29 cellular contexts compared by ENCODE assay signal in genomic region chr15:99957642-99958013, GRCh38.
"Had no signal": no experiment of that assay in that cellular context is flagged by ENCODE, and none has a peak within 500 bp of the region (broad histone marks: within the 10 kb centered on the region; RNA-seq: fewer than 3 reads in every experiment).

No MANE protein-coding gene starts in this region.

- H3K4me3 Mint-ChIP-seq: activated B cell treated with CpG ODN at 0.5 μM for 24 hours; activated CD4-positive, alpha-beta memory T cell treated with anti-CD3 and anti-CD28 coated beads for 36 hours; activated CD4-positive, alpha-beta T cell treated with anti-CD3 and anti-CD28 coated beads, Interleukin-2, amount 10 ng/mL, durations not matched to agents 7 days and 5 days; activated CD8-positive, alpha-beta T cell treated with anti-CD3 and anti-CD28 coated beads for 36 hours; activated naive CD4-positive, alpha-beta T cell treated with anti-CD3 and anti-CD28 coated beads for 36 hours; activated naive CD8-positive, alpha-beta T cell; activated naive CD8-positive, alpha-beta T cell treated with anti-CD3 and anti-CD28 coated beads, Interleukin-2, amount 10 ng/mL, durations not matched to agents 7 days and 5 days; activated naive CD8-positive, alpha-beta T cell treated with anti-CD3 and anti-CD28 coated beads, Interleukin-2, amount 50 U/mL, for 24 hours; activated T-cell treated with anti-CD3 and anti-CD28 coated beads, Interleukin-2, amount 50 U/mL, for 24 hours; activated T-helper 1 cell treated with anti-CD3 and anti-CD28 coated beads, Interleukin-12 subunit alpha, Interleukin-12 subunit beta, Interleukin-2, Interleukin-4 antibody, amounts not matched to agents 30 ng/mL and 10 ng/mL and 1 ng/mL, durations not matched to agents 14 hours and 24 hours and 36 hours; brain; central memory CD8-positive, alpha-beta T cell; T-helper 1 cell treated with Interleukin-12 subunit alpha and Interleukin-12 subunit beta and Interleukin-4 antibody, amounts not matched to agents 30 μg/mL and 1 μg/mL, for 36 hours; T-helper 2 cell treated with Interferon-gamma antibody and Interleukin-4, amounts not matched to agents 5 μg/mL and 100 μg/mL, for 36 hours had no signal

- H3K9me3 Mint-ChIP-seq: activated CD4-positive, alpha-beta memory T cell treated with anti-CD3 and anti-CD28 coated beads for 36 hours; activated CD4-positive, alpha-beta T cell treated with anti-CD3 and anti-CD28 coated beads, Interleukin-2, amount 10 ng/mL, durations not matched to agents 7 days and 5 days; activated CD8-positive, alpha-beta T cell treated with anti-CD3 and anti-CD28 coated beads for 36 hours; activated naive CD4-positive, alpha-beta T cell treated with anti-CD3 and anti-CD28 coated beads for 36 hours; activated naive CD8-positive, alpha-beta T cell treated with anti-CD3 and anti-CD28 coated beads, Interleukin-2, amount 10 ng/mL, durations not matched to agents 7 days and 5 days; activated naive CD8-positive, alpha-beta T cell treated with anti-CD3 and anti-CD28 coated beads, Interleukin-2, amount 50 U/mL, for 24 hours; activated T-cell treated with anti-CD3 and anti-CD28 coated beads, Interleukin-2, amount 50 U/mL, for 24 hours; activated T-helper 1 cell treated with anti-CD3 and anti-CD28 coated beads, Interleukin-12 subunit alpha, Interleukin-12 subunit beta, Interleukin-2, Interleukin-4 antibody, amounts not matched to agents 30 ng/mL and 10 ng/mL and 1 ng/mL, durations not matched to agents 14 hours and 24 hours and 36 hours; activated T-helper 2 cell treated with anti-CD3 and anti-CD28 coated beads, Interferon-gamma antibody, Interleukin-2, Interleukin-4, amounts not matched to agents 10 μg/mL and 5 μg/mL and 100 μg/mL, durations not matched to agents 14 hours and 24 hours and 36 hours; central memory CD8-positive, alpha-beta T cell; T-helper 1 cell treated with Interleukin-12 subunit alpha and Interleukin-12 subunit beta and Interleukin-4 antibody, amounts not matched to agents 30 μg/mL and 1 μg/mL, for 36 hours; T-helper 2 cell treated with Interferon-gamma antibody and Interleukin-4, amounts not matched to agents 5 μg/mL and 100 μg/mL, for 36 hours had no signal

- ATAC-seq: activated CD8-positive, alpha-beta T cell treated with anti-CD3 and anti-CD28 coated beads for 36 hours; activated naive CD8-positive, alpha-beta T cell treated with anti-CD3 and anti-CD28 coated beads, Interleukin-2, amount 50 U/mL, for 24 hours had no signal

- H3K27ac Mint-ChIP-seq: activated B cell treated with CpG ODN at 0.5 μM for 24 hours; activated CD4-positive, alpha-beta memory T cell treated with anti-CD3 and anti-CD28 coated beads for 36 hours; activated CD4-positive, alpha-beta T cell treated with anti-CD3 and anti-CD28 coated beads, Interleukin-2, amount 10 ng/mL, durations not matched to agents 7 days and 5 days; activated CD8-positive, alpha-beta T cell treated with anti-CD3 and anti-CD28 coated beads for 36 hours; activated naive CD4-positive, alpha-beta T cell treated with anti-CD3 and anti-CD28 coated beads for 36 hours; activated naive CD8-positive, alpha-beta T cell; activated naive CD8-positive, alpha-beta T cell treated with anti-CD3 and anti-CD28 coated beads, Interleukin-2, amount 10 ng/mL, durations not matched to agents 7 days and 5 days; activated naive CD8-positive, alpha-beta T cell treated with anti-CD3 and anti-CD28 coated beads, Interleukin-2, amount 50 U/mL, for 24 hours; activated T-cell treated with anti-CD3 and anti-CD28 coated beads, Interleukin-2, amount 50 U/mL, for 24 hours; activated T-helper 2 cell treated with anti-CD3 and anti-CD28 coated beads, Interferon-gamma antibody, Interleukin-2, Interleukin-4, amounts not matched to agents 10 μg/mL and 5 μg/mL and 100 μg/mL, durations not matched to agents 14 hours and 24 hours and 36 hours; brain; T-helper 1 cell treated with Interleukin-12 subunit alpha and Interleukin-12 subunit beta and Interleukin-4 antibody, amounts not matched to agents 30 μg/mL and 1 μg/mL, for 36 hours; T-helper 2 cell treated with Interferon-gamma antibody and Interleukin-4, amounts not matched to agents 5 μg/mL and 100 μg/mL, for 36 hours had no signal

- DNase-seq: activated B cell treated with CpG ODN at 0.5 μM for 24 hours; activated CD4-positive, alpha-beta memory T cell treated with anti-CD3 and anti-CD28 coated beads for 36 hours; activated CD4-positive, alpha-beta T cell treated with anti-CD3 and anti-CD28 coated beads for 48 hours; activated CD4-positive, alpha-beta T cell treated with anti-CD3 and anti-CD28 coated beads, Interleukin-2, amount 10 ng/mL, durations not matched to agents 7 days and 5 days; activated CD4-positive, CD25-positive, alpha-beta regulatory T cell treated with anti-CD3 and anti-CD28 coated beads, Interleukin-2, amount 50 U/mL, for 72 hours; activated CD8-positive, alpha-beta T cell treated with anti-CD3 and anti-CD28 coated beads for 36 hours; activated effector memory CD4-positive, alpha-beta T cell treated with Interleukin-2 at 50 U/mL for 16 hours; activated gamma-delta T cell; activated naive CD4-positive, alpha-beta T cell treated with anti-CD3 and anti-CD28 coated beads for 36 hours; activated naive CD4-positive, alpha-beta T cell treated with anti-CD3 and anti-CD28 coated beads, Interleukin-2, amount 50 U/mL, for 16 hours; activated naive CD8-positive, alpha-beta T cell treated with anti-CD3 and anti-CD28 coated beads, Interleukin-2, amount 10 ng/mL, durations not matched to agents 7 days and 5 days; activated naive CD8-positive, alpha-beta T cell treated with anti-CD3 and anti-CD28 coated beads, Interleukin-2, amount 50 U/mL, for 24 hours; activated T-cell treated with anti-CD3 and anti-CD28 coated beads for 4 hours; activated T-cell treated with anti-CD3 and anti-CD28 coated beads, Interleukin-2, amount 50 U/mL, for 24 hours; activated T-cell treated with anti-CD3 and anti-CD28 coated beads, Interleukin-2, amount 50 U/mL, for 48 hours; amygdala; anterior cingulate cortex; caudate nucleus; cerebellar nuclear complex; T-helper 1 cell; T-helper 2 cell; T-helper 9 cell had no signal

- H3K4me1 Mint-ChIP-seq: activated B cell treated with CpG ODN at 0.5 μM for 24 hours; central memory CD8-positive, alpha-beta T cell had no signal

- H3K36me3 Mint-ChIP-seq: activated CD4-positive, alpha-beta memory T cell treated with anti-CD3 and anti-CD28 coated beads for 36 hours; activated naive CD8-positive, alpha-beta T cell treated with anti-CD3 and anti-CD28 coated beads, Interleukin-2, amount 10 ng/mL, durations not matched to agents 7 days and 5 days; brain had no signal
